Comparison of ENCODE assay signal across 13 cellular contexts in genomic region chr3:133476971-133477375, GRCh38.
DNase-seq lines count a peak whose midpoint lies in the region; ATAC-seq and TF ChIP-seq lines count a peak whose summit lies in the region.
"Had no signal": no experiment of that assay in that cellular context is flagged by ENCODE, and none has a peak within 500 bp of the region (broad histone marks: within the 10 kb centered on the region; RNA-seq: fewer than 3 reads in every experiment).

No MANE protein-coding gene starts in this region.

- H3K4me3 Mint-ChIP-seq in mesothelial cell of epicardium, result no peak overlapping the region
- H3K4me3 Mint-ChIP-seq: activated CD8-positive, alpha-beta T cell treated with anti-CD3 and anti-CD28 coated beads, Interleukin-2, amount 10 ng/mL, durations not matched to agents 7 days and 5 days; endodermal cell had no signal

- peak overlapping the region; percentile 43 for H3K27ac Mint-ChIP-seq in mesothelial cell of epicardium
- H3K27ac Mint-ChIP-seq: activated CD8-positive, alpha-beta T cell treated with anti-CD3 and anti-CD28 coated beads, Interleukin-2, amount 10 ng/mL, durations not matched to agents 7 days and 5 days; endodermal cell had no signal

- H3K27me3 Mint-ChIP-seq in mesothelial cell of epicardium (ENCODE audit: low read depth), result no peaks in the 10 kb centered on the region

- no peak for TF ChIP-seq CTCF in mesothelial cell of epicardium (IDR thresholded peaks at IDR 0.05; ENCODE audit: unreplicated experiment)

- no peaks in the 10 kb centered on the region for H3K36me3 Mint-ChIP-seq in mesothelial cell of epicardium

- ATAC-seq in GM18502 (IDR thresholded peaks at IDR 0.05; ENCODE audit: poor library complexity, unreplicated experiment) (no peak), HG02678 (IDR thresholded peaks at IDR 0.05; ENCODE audit: unreplicated experiment) (no peak)
- ATAC-seq: activated CD8-positive, alpha-beta T cell treated with anti-CD3 and anti-CD28 coated beads, Interleukin-2, amount 10 ng/mL, durations not matched to agents 7 days and 5 days; stimulated activated naive CD8-positive, alpha-beta T cell treated with anti-CD3 and anti-CD28 coated beads, Interleukin-15, Interleukin-2, amounts not matched to agents 100 U/mL and 50 U/mL, for 24 hours had no signal

- peak; percentile 85 for DNase-seq in DMS153 treated with DMSO at 0.1 percent for 48 hours (lab: John Stamatoyannopoulos, UW; ENCODE audit: unreplicated experiment)
- peak; percentile 81 for DNase-seq in NAMALWA (ENCODE audit: low spot score)
- peak; percentile 90 for DNase-seq in NCI-H69 (lab: John Stamatoyannopoulos, UW)
- peak in 1 of 2 experiments; percentile 46 for DNase-seq in mesothelial cell of epicardium (ENCODE audit: low spot score in 2 of 2, unreplicated experiment in 2 of 2)
- DNase-seq in hypothalamus (lab: John Stamatoyannopoulos, UW), result no peak
- DNase-seq in effector CD4-positive, alpha-beta T cell, result no peak
- DNase-seq: activated CD8-positive, alpha-beta T cell treated with anti-CD3 and anti-CD28 coated beads, Interleukin-2, amount 10 ng/mL, durations not matched to agents 7 days and 5 days; BE2C; endodermal cell; NCI-H1048; stimulated activated naive CD8-positive, alpha-beta T cell treated with anti-CD3 and anti-CD28 coated beads, Interleukin-15, Interleukin-2, amounts not matched to agents 100 U/mL and 50 U/mL, for 24 hours had no signal

- H3K9me3 Mint-ChIP-seq in mesothelial cell of epicardium, result no peaks in the 10 kb centered on the region
- H3K9me3 Mint-ChIP-seq: endodermal cell had no signal

- peaks cover 46% of the 10 kb centered on the region for H3K4me1 Mint-ChIP-seq in mesothelial cell of epicardium

Comparison
In these comparisons a context has a peak if more than half of its experiments do, and no peak if none do; other contexts are left out.
1. DNase-seq: peak in DMS153 treated with DMSO at 0.1 percent for 48 hours (single experiment), NAMALWA (single experiment) and NCI-H69 (single experiment); none in hypothalamus (0 of 51) and effector CD4-positive, alpha-beta T cell (single experiment).